Comparison of ENCODE assay signal across 15 cellular contexts in genomic region chr6:150799276-150799805, GRCh38.
"Had no signal": no experiment of that assay in that cellular context is flagged by ENCODE, and none has a peak within 500 bp of the region (broad histone marks: within the 10 kb centered on the region; RNA-seq: fewer than 3 reads in every experiment).

No MANE protein-coding gene starts in this region.

- DNase-seq: activated CD4-positive, alpha-beta T cell treated with anti-CD3 and anti-CD28 coated beads, Interleukin-2, amount 10 ng/mL, durations not matched to agents 7 days and 5 days; activated CD4-positive, CD25-positive, alpha-beta regulatory T cell treated with anti-CD3 and anti-CD28 coated beads, Interleukin-2, amount 50 U/mL, for 72 hours; activated CD8-positive, alpha-beta T cell treated with anti-CD3 and anti-CD28 coated beads, Interleukin-2, amount 10 ng/mL, durations not matched to agents 7 days and 5 days; activated gamma-delta T cell treated with Interleukin-2 at 50 U/mL for 16 hours; gastrocnemius medialis; mesenchymal stem cell; spleen; stimulated activated CD4-positive, alpha-beta T cell treated with anti-CD3 and anti-CD28 coated beads, Interleukin-4, amount 100 ng/mL, for 24 hours; T-cell; transverse colon; WERI-Rb-1 had no signal

- H3K27me3 ChIP-seq: breast epithelium, esophagus muscularis mucosa, gastrocnemius medialis, spleen, suprapubic skin, transverse colon had no signal

- H3K27ac ChIP-seq: breast epithelium, coronary artery, esophagus muscularis mucosa, gastrocnemius medialis, suprapubic skin, transverse colon, WERI-Rb-1 had no signal

- H3K36me3 ChIP-seq: breast epithelium, gastrocnemius medialis, WERI-Rb-1 had no signal

- ATAC-seq: activated CD8-positive, alpha-beta T cell treated with anti-CD3 and anti-CD28 coated beads, Interleukin-2, amount 10 ng/mL, durations not matched to agents 7 days and 5 days; gastrocnemius medialis; T-cell had no signal

- H3K4me3 ChIP-seq: breast epithelium, coronary artery, esophagus muscularis mucosa, gastrocnemius medialis, spleen, suprapubic skin, transverse colon had no signal

- H3K9me3 ChIP-seq: breast epithelium, esophagus muscularis mucosa, gastrocnemius medialis, spleen, suprapubic skin, transverse colon had no signal

- H3K4me1 ChIP-seq: breast epithelium, gastrocnemius medialis, transverse colon had no signal
